13 cellular contexts compared by ENCODE assay signal in the genomic region with DNA sequence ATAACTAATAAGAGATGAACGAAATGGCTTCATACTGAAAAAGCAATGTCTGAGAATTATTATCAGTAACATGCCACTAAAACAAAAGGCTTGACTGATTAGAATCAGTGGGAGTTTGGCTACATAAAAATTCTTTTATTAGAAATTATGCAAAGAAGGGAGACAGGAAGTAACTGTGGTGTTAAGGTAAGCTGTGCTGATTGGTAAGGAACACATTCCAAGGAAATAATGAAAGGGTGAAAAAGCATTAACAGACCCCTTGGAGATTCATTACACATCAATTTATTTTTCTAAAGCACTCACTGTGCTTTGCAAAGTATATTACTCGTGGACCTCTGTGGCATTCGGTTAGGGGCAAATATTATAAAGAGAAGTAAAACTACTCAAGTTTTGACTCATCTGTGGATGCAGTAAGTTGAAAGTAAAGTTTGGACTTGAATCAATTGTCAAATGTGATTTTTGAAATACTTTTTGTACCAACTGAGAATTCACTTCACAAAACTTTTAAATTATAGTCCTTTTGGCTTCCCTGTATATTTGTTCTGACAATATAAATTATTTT.
DNase-seq lines count a peak whose midpoint lies in the region; ATAC-seq and TF ChIP-seq lines count a peak whose summit lies in the region.
"Had no signal": no experiment of that assay in that cellular context is flagged by ENCODE, and none has a peak within 500 bp of the region (broad histone marks: within the 10 kb centered on the region; RNA-seq: fewer than 3 reads in every experiment).

No MANE protein-coding gene starts in this region.

- DNase-seq in memory B cell (ENCODE audit: low spot score in 2 of 2) (no peak), NCI-H82 treated with DMSO at 0.1 percent for 48 hours (lab: John Stamatoyannopoulos, UW; ENCODE audit: unreplicated experiment) (no peak), mucosa of descending colon (no peak), nephron progenitor cell (no peak)
- DNase-seq: activated effector memory CD4-positive, alpha-beta T cell treated with anti-CD3 and anti-CD28 coated beads, Interleukin-2, amount 50 U/mL, for 16 hours; C1 segment of cervical spinal cord; NCI-H2081 had no signal

- intact Hi-C loops in mucosa of descending colon (cut with DNase I, micrococcal nuclease): no loop called here

- H3K4me1 Mint-ChIP-seq in memory B cell (peaks cover 8% of the 10 kb centered on the region), nephron progenitor cell (no peaks in the 10 kb centered on the region)

- TF ChIP-seq CTCF in mucosa of descending colon (IDR thresholded peaks at IDR 0.05) (no peak), nephron progenitor cell (IDR thresholded peaks at IDR 0.05) (no peak)

- H3K4me3 Mint-ChIP-seq in memory B cell (peak overlapping the region; percentile 3), nephron progenitor cell (no peak overlapping the region)
- H3K4me3 Mint-ChIP-seq: stimulated activated naive CD8-positive, alpha-beta T cell treated with anti-CD3 and anti-CD28 coated beads, Interleukin-15, Interleukin-2, amounts not matched to agents 100 ng/mL and 50 ng/mL, for 24 hours had no signal

- no peaks in the 10 kb centered on the region for H3K9me3 ChIP-seq in mucosa of descending colon

- H3K27me3 Mint-ChIP-seq in memory B cell (no peaks in the 10 kb centered on the region), nephron progenitor cell (ENCODE audit: low read depth, poor library complexity) (peaks cover 4% of the 10 kb centered on the region)

- H3K36me3 Mint-ChIP-seq in memory B cell (no peaks in the 10 kb centered on the region), nephron progenitor cell (ENCODE audit: low read depth) (no peaks in the 10 kb centered on the region)

- no peaks in the 10 kb centered on the region for H3K4me1 ChIP-seq in mucosa of descending colon (ENCODE audit: low read depth)

- no peak overlapping the region for H3K4me3 ChIP-seq in mucosa of descending colon
- H3K4me3 ChIP-seq: cardiac muscle cell had no signal

- H3K9me3 Mint-ChIP-seq in memory B cell (no peaks in the 10 kb centered on the region), nephron progenitor cell (no peaks in the 10 kb centered on the region)
- H3K9me3 Mint-ChIP-seq: stimulated activated naive CD8-positive, alpha-beta T cell treated with anti-CD3 and anti-CD28 coated beads, Interleukin-15, Interleukin-2, amounts not matched to agents 100 ng/mL and 50 ng/mL, for 24 hours had no signal

- H3K36me3 ChIP-seq in mucosa of descending colon (ENCODE audit: low read depth): no peaks in the 10 kb centered on the region
- H3K36me3 ChIP-seq: cardiac muscle cell had no signal

- H3K27ac Mint-ChIP-seq in memory B cell: no peak overlapping the region
- no peak overlapping the region for H3K27ac Mint-ChIP-seq in nephron progenitor cell
- H3K27ac Mint-ChIP-seq: stimulated activated naive CD8-positive, alpha-beta T cell treated with anti-CD3 and anti-CD28 coated beads, Interleukin-15, Interleukin-2, amounts not matched to agents 100 ng/mL and 50 ng/mL, for 24 hours had no signal

- ATAC-seq in GM18858 (IDR thresholded peaks at IDR 0.05; ENCODE audit: unreplicated experiment) (peak; percentile 93), GM21825 (IDR thresholded peaks at IDR 0.05; ENCODE audit: unreplicated experiment) (peak; percentile 63), HG03378 (IDR thresholded peaks at IDR 0.05; ENCODE audit: unreplicated experiment) (peak; percentile 90), memory B cell (ENCODE audit: low read depth) (no peak), mucosa of descending colon (no peak), esophagus mucosa (no peak)

Comparison
In these comparisons a context has a peak if more than half of its experiments do, and no peak if none do; other contexts are left out.
1. ATAC-seq: peak in GM18858 (single experiment), GM21825 (single experiment) and HG03378 (single experiment); none in memory B cell (single experiment), mucosa of descending colon (single experiment) and esophagus mucosa (single experiment).